8 cellular contexts compared by ENCODE assay signal in genomic region chr16:28879841-28880588, GRCh38. TPM values are rescaled to one million over a fixed set of nuclear protein-coding genes. Genes with fewer than 3 reads are reported as not detected.
DNase-seq lines count a peak whose midpoint lies in the region; TF ChIP-seq lines count a peak whose summit lies in the region.

No MANE protein-coding gene starts in this region.

- H3K27ac Mint-ChIP-seq in osteocyte (ENCODE audit: unreplicated experiment), result peak overlapping the region; percentile 65

- POLR2A ChIA-PET in SK-N-SH (lab: Yijun Ruan, JAX), result interaction anchor here (1.4 to 2.0 kb wide), 4 partner anchors 9 to 56 kb away, joined by 4 to 7 read pairs (median 4); no protein-coding TSS in a partner anchor

- H3F3A ChIP-seq in SK-N-SH (replicated peaks; ENCODE audit: insufficient read depth), result peaks cover 4% of the 10 kb centered on the region

- TF ChIP-seq POLR2A in testis (IDR thresholded peaks at IDR 0.05), result no peak

- H3K9me3 Mint-ChIP-seq in osteocyte (ENCODE audit: unreplicated experiment), result no peaks in the 10 kb centered on the region

- H3K9me3 ChIP-seq in SK-N-SH (no peaks in the 10 kb centered on the region), testis (no peaks in the 10 kb centered on the region)

- DNase-seq in GM04503 (ENCODE audit: low read depth) (peak; percentile 39), HFF-Myc (ENCODE audit: extremely low read depth, low read depth) (peak; percentile 40), NCI-H1092 (lab: John Stamatoyannopoulos, UW) (peak; percentile 67), SK-N-SH (peak; percentile 99), head of caudate nucleus (peak; percentile 71 to 96 (median 91)), osteocyte (ENCODE audit: extremely low spot score, unreplicated experiment) (peak; percentile 94), testis (peak; percentile 90)
- DNase-seq in activated naive CD4-positive, alpha-beta T cell treated with anti-CD3 and anti-CD28 coated beads, Interleukin-2, amount 50 U/mL, for 16 hours, result peak; percentile 93

- peak overlapping the region; percentile 95 for H3K4me2 ChIP-seq in SK-N-SH

- H2AFZ ChIP-seq in SK-N-SH (ENCODE audit: low read depth), result peak overlapping the region; percentile 90; the same call in 1 of the 2 replicates

- H3K36me3 ChIP-seq in SK-N-SH (replicated peaks in 1 of 2; ENCODE audit: control insufficient read depth in 1 of 2, insufficient read depth in 2 of 2, low read length in 1 of 2), result peaks cover 0 to 3% of the 10 kb centered on the region in 2 experiments
- H3K36me3 ChIP-seq in testis (ENCODE audit: low read depth, missing control alignments), result no peaks in the 10 kb centered on the region

- H3K27me3 ChIP-seq in SK-N-SH (ENCODE audit: insufficient read depth) (no peaks in the 10 kb centered on the region), testis (no peaks in the 10 kb centered on the region)

- H3K9ac ChIP-seq in SK-N-SH, result peak overlapping the region; percentile 79

- TF ChIP-seq CTCF in HFF-Myc (IDR thresholded peaks at IDR 0.05; ENCODE audit: low read depth, low read length, missing control alignments), result no peak
- TF ChIP-seq CTCF in SK-N-SH (IDR thresholded peaks at IDR 0.05), result no peak
- peak; percentile 14 for TF ChIP-seq CTCF in osteocyte (IDR thresholded peaks at IDR 0.05)
- TF ChIP-seq CTCF in testis (IDR thresholded peaks at IDR 0.05), result peak in 1 of 3 experiments; percentile 26

- H3K4me1 ChIP-seq in SK-N-SH (ENCODE audit: control insufficient read depth in 1 of 2, insufficient read depth in 2 of 2, low read depth in 1 of 2, low read length in 1 of 2), result peaks cover 0 to 14% of the 10 kb centered on the region in 2 experiments; a peak in 1 of 4 replicates
- peaks cover 9% of the 10 kb centered on the region for H3K4me1 ChIP-seq in testis

- H3K4me1 Mint-ChIP-seq in osteocyte (ENCODE audit: unreplicated experiment), result peaks cover 14% of the 10 kb centered on the region

- WGBS in SK-N-SH (ENCODE audit: low lambda C conversion rate), result 8% methylated on average over 40 of the region's 66 CpGs
- WGBS in testis, 2 donors, result 1 to 2% methylated on average over 31 to 34 of the region's 66 CpGs

- no peaks in the 10 kb centered on the region for H3K79me2 ChIP-seq in SK-N-SH (ENCODE audit: insufficient read depth)

- H3K36me3 Mint-ChIP-seq in osteocyte (ENCODE audit: unreplicated experiment), result no peaks in the 10 kb centered on the region

- TF ChIP-seq EP300 in SK-N-SH (IDR thresholded peaks at IDR 0.05; ENCODE audit: borderline replicate concordance in 1 of 2, low read depth in 1 of 2, low read length in 1 of 2), result no peak

- H3K27me3 Mint-ChIP-seq in osteocyte (ENCODE audit: unreplicated experiment), result no peaks in the 10 kb centered on the region

- H3K27ac ChIP-seq in SK-N-SH (ENCODE audit: low read depth in 2 of 2, low read length in 1 of 2) (peak overlapping the region; percentile 24 to 78; a peak in 3 of 4 replicates), testis (no peak overlapping the region)

- intact Hi-C loops in head of caudate nucleus (cut with DNase I) (no loop called here), testis (cut with DNase I; ENCODE audit: low total_unique reads) (no loop called here)

- H4K20me1 ChIP-seq in SK-N-SH (ENCODE audit: insufficient read depth), result no peaks in the 10 kb centered on the region

- no peaks in the 10 kb centered on the region for H3K9me2 ChIP-seq in SK-N-SH

- peak overlapping the region; percentile 51 for H3K4me3 ChIP-seq in HFF-Myc (replicated peaks; ENCODE audit: low read depth, low read length)
- peak overlapping the region; percentile 77 to 95 for H3K4me3 ChIP-seq in SK-N-SH (ENCODE audit: low read depth in 2 of 2, low read length in 1 of 2)
- H3K4me3 ChIP-seq in testis, result peak overlapping the region; percentile 56 to 58

- H3K4me3 Mint-ChIP-seq in osteocyte (ENCODE audit: unreplicated experiment), result peak overlapping the region; percentile 82

- TF ChIP-seq RAD21 in SK-N-SH (IDR thresholded peaks at IDR 0.05; ENCODE audit: low read length), result no peak

- CTCF ChIA-PET in SK-N-SH (lab: Yijun Ruan, JAX), result interaction anchor here (0.7 to 2.1 kb wide), 3 partner anchors 15 to 65 kb away, joined by 3 to 9 read pairs (median 3); no protein-coding TSS in a partner anchor

TF ChIP-seq in SK-N-SH, 30 proteins besides CTCF, POLR2A, EP300 and RAD21:
- TF ChIP-seq EZH2phosphoT487 (IDR thresholded peaks at IDR 0.05; ENCODE audit: borderline replicate concordance, low read depth), result no peak
- TF ChIP-seq SIN3A (IDR thresholded peaks at IDR 0.05; ENCODE audit: borderline replicate concordance, low read depth, low read length), result peak; percentile 69; the same call in 1 of the 2 replicates
- TF ChIP-seq TAF1 (IDR thresholded peaks at IDR 0.05; ENCODE audit: borderline replicate concordance, low read depth, low read length), result 0 out of 2 replicates have a peak, but pooled peaks have one; percentile 44
- peak; percentile 43; the same call in 1 of the 2 replicates for TF ChIP-seq MXI1 (IDR thresholded peaks at IDR 0.05; ENCODE audit: low read depth, low read length)
- TF ChIP-seq CHD2 (IDR thresholded peaks at IDR 0.05; ENCODE audit: low read length, partially characterized antibody), result peak; percentile 31
- TF ChIP-seq FOSL2 (IDR thresholded peaks at IDR 0.05; ENCODE audit: borderline replicate concordance, low read depth), result no peak
- peak; percentile 51 for TF ChIP-seq NRF1 (IDR thresholded peaks at IDR 0.05; ENCODE audit: low read depth, low read length)
- peak; percentile 67 for TF ChIP-seq MAX (IDR thresholded peaks at IDR 0.05; ENCODE audit: low read depth)
- TF ChIP-seq POLR2AphosphoS5 (IDR thresholded peaks at IDR 0.05; ENCODE audit: low read depth, low read length), result peak; percentile 86
- no peak for TF ChIP-seq YY1 (IDR thresholded peaks at IDR 0.05; ENCODE audit: low read depth)

RNA-seq across cellular contexts. Expression of gene ATP2A1, which starts 1.7 kb away (rescaled TPM):
- polyA plus RNA-seq in SK-N-SH (2012; rRNA removed) (3.0 and 3.3 TPM in 2 replicates), testis (ENCODE audit: insufficient read depth, low read depth, low replicate concordance) (9.1 TPM)
- 0.93 and 1.2 TPM in 2 replicates for polyA plus RNA-seq in SK-N-SH (2012; cell fraction: cytosol; rRNA removed)
- 23.5 and 27.2 TPM in 2 replicates for polyA plus RNA-seq in SK-N-SH (2012; cell fraction: nucleus; rRNA removed)
- total RNA-seq in osteocyte (0.42 and 0.64 TPM in 2 replicates), testis (10 to 100 TPM; 12.2 to 17.3 TPM)

RNA-seq across cellular contexts. Expression of gene SH2B1, which starts 16.4 kb away (rescaled TPM):
- polyA plus RNA-seq in SK-N-SH (2012; rRNA removed) (59.8 and 71.1 TPM in 2 replicates), testis (ENCODE audit: insufficient read depth, low read depth, low replicate concordance) (51.4 TPM)
- polyA plus RNA-seq in SK-N-SH (2012; cell fraction: cytosol; rRNA removed), result 20.9 and 31.1 TPM in 2 replicates
- 345 and 349 TPM in 2 replicates for polyA plus RNA-seq in SK-N-SH (2012; cell fraction: nucleus; rRNA removed)
- total RNA-seq in osteocyte (57.9 and 60.7 TPM in 2 replicates), testis (10 to 100 TPM; 90.2 to 97.4 TPM)

RNA-seq across cellular contexts. Expression of gene TUFM, which starts 33.9 kb away (rescaled TPM):
- 300 and 358 TPM in 2 replicates for polyA plus RNA-seq in SK-N-SH (2012; rRNA removed)
- polyA plus RNA-seq in SK-N-SH (2012; cell fraction: cytosol; rRNA removed), result 181 and 259 TPM in 2 replicates
- 588 and 631 TPM in 2 replicates for polyA plus RNA-seq in SK-N-SH (2012; cell fraction: nucleus; rRNA removed)
- 122 and 132 TPM in 2 replicates for total RNA-seq in osteocyte
- total RNA-seq in testis, result 100 to 1,000 TPM; 134 to 140 TPM
- 213 TPM for polyA plus RNA-seq in testis (ENCODE audit: insufficient read depth, low read depth, low replicate concordance)

RNA-seq across cellular contexts. Expression of gene RABEP2, which starts 45.0 kb away (rescaled TPM):
- polyA plus RNA-seq in SK-N-SH (2012; rRNA removed), result 35.6 and 46.1 TPM in 2 replicates
- polyA plus RNA-seq in SK-N-SH (2012; cell fraction: cytosol; rRNA removed), result 22.5 and 30.6 TPM in 2 replicates
- 61.9 and 80.1 TPM in 2 replicates for polyA plus RNA-seq in SK-N-SH (2012; cell fraction: nucleus; rRNA removed)
- 19.3 and 20.0 TPM in 2 replicates for total RNA-seq in osteocyte
- total RNA-seq in testis, result 10 to 100 TPM; 43.3 to 51.8 TPM
- 14.2 TPM for polyA plus RNA-seq in testis (ENCODE audit: insufficient read depth, low read depth, low replicate concordance)

RNA-seq across cellular contexts. Expression of gene CD19, which starts 51.8 kb away (rescaled TPM):
- polyA plus RNA-seq in SK-N-SH (2012; rRNA removed), result not detected in 2 replicates
- polyA plus RNA-seq in SK-N-SH (2012; cell fraction: cytosol; rRNA removed), result not detected in 2 replicates
- polyA plus RNA-seq in SK-N-SH (2012; cell fraction: nucleus; rRNA removed), result not detected in 2 replicates
- not detected in 2 replicates for total RNA-seq in osteocyte
- 1 to 10 TPM; 2.0 to 4.3 TPM for total RNA-seq in testis
- 7.7 TPM for polyA plus RNA-seq in testis (ENCODE audit: insufficient read depth, low read depth, low replicate concordance)

Comparison
In these comparisons a context has a peak if more than half of its experiments do, and no peak if none do; other contexts are left out.
1. DNase-seq: peak in every context shown above with its lines; median percentile 99 in SK-N-SH; 94 in osteocyte; 93 in activated naive CD4-positive, alpha-beta T cell treated with anti-CD3 and anti-CD28 coated beads, Interleukin-2, amount 50 U/mL, for 16 hours; 91 in head of caudate nucleus; 90 in testis; 67 in NCI-H1092; 40 in HFF-Myc; 39 in GM04503.
2. H3K27ac ChIP-seq: peak in SK-N-SH (2 of 2); none in testis (0 of 2).
3. Peak in every context shown above with its lines, with median percentiles within 50 percentile points of each other: H3K4me3 ChIP-seq.